In the genomic region with DNA sequence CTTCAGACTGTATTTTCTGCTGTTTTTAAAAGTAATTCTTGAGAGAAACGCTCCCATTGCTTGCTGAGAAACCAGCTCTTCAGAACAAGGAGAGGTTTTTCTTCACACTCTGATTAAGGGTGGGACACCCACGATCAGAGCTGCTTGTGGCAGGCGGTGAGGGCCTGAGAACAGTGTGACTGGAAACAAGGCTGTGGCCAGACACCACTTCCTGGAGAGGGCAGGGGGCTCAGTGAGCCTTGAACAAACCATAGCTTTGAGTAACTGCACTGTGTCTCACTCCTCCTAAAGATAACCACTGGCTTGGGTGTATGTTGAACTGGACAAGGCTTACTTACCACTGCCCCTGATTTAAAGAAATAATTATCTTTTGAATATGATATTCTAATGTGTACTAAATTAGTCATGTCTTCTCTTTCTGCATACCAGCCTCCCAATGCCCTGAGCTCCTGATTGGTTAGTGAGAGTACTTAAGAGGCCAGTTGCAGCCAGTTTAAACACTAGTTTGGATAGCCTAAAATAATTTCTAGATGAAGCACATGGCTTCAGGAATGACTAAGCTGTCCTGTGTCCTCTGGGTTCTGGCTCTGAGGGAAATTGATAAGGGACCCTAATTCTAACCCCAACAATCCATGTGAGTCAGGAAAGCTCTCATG, we compare ENCODE assay signal across 8 cellular contexts. TPM values are rescaled to one million over a fixed set of nuclear protein-coding genes. Genes with fewer than 3 reads are reported as not detected.
A peak's percentile ranks its signal among the peaks of the same experiment; 100 is the strongest.
DNase-seq lines count a peak whose midpoint lies in the region; ATAC-seq and TF ChIP-seq lines count a peak whose summit lies in the region.

No MANE protein-coding gene starts in this region.

- peak; percentile 81 for DNase-seq in activated CD8-positive, alpha-beta T cell treated with anti-CD3 and anti-CD28 coated beads, Interleukin-2, amount 10 ng/mL, durations not matched to agents 7 days and 5 days
- peak; percentile 60 for DNase-seq in natural killer cell
- no peak for DNase-seq in NCI-H146 treated with DMSO at 0.1 percent for 48 hours (lab: John Stamatoyannopoulos, UW; ENCODE audit: unreplicated experiment)
- no peak for DNase-seq in T1000 (lab: John Stamatoyannopoulos, UW)
- DNase-seq in NCI-H2171 treated with DMSO at 0.1 percent for 48 hours (lab: John Stamatoyannopoulos, UW) = no peak
- DNase-seq in coronary artery (ENCODE audit: low spot score) = no peak

- ATAC-seq in GM19043 (IDR thresholded peaks at IDR 0.05; ENCODE audit: low read depth, unreplicated experiment) (peak; percentile 80), HG03039 (IDR thresholded peaks at IDR 0.05; ENCODE audit: unreplicated experiment) (peak; percentile 70), natural killer cell (peak; percentile 85 to 99 (median 95))
- ATAC-seq in activated CD8-positive, alpha-beta T cell treated with anti-CD3 and anti-CD28 coated beads, Interleukin-2, amount 10 ng/mL, durations not matched to agents 7 days and 5 days = peak; percentile 97

- H3K9me3 Mint-ChIP-seq in activated CD8-positive, alpha-beta T cell treated with anti-CD3 and anti-CD28 coated beads, Interleukin-2, amount 10 ng/mL, durations not matched to agents 7 days and 5 days (ENCODE audit: insufficient read depth) = peaks cover 4% of the 10 kb centered on the region
- H3K9me3 Mint-ChIP-seq in natural killer cell = no peaks in the 10 kb centered on the region

- peaks cover 59% of the 10 kb centered on the region for H3K4me1 Mint-ChIP-seq in activated CD8-positive, alpha-beta T cell treated with anti-CD3 and anti-CD28 coated beads, Interleukin-2, amount 10 ng/mL, durations not matched to agents 7 days and 5 days (ENCODE audit: low read depth)
- peaks cover 41 to 55% of the 10 kb centered on the region in 2 donors for H3K4me1 Mint-ChIP-seq in natural killer cell

- TF ChIP-seq CTCF in natural killer cell (IDR thresholded peaks at IDR 0.05) (no peak), coronary artery (IDR thresholded peaks at IDR 0.05) (no peak)

- POLR2A ChIA-PET in activated CD8-positive, alpha-beta T cell treated with anti-CD3 and anti-CD28 coated beads, Interleukin-2, amount 10 ng/mL, durations not matched to agents 7 days and 5 days (lab: Charles Lee) = interaction anchor here (0.6 to 1.0 kb wide), 2 partner anchors 26 to 1699 kb away, joined by 3 to 4 read pairs; no protein-coding TSS in a partner anchor

- H3K27ac Mint-ChIP-seq in activated CD8-positive, alpha-beta T cell treated with anti-CD3 and anti-CD28 coated beads, Interleukin-2, amount 10 ng/mL, durations not matched to agents 7 days and 5 days = peak overlapping the region; percentile 64
- H3K27ac Mint-ChIP-seq in natural killer cell = peak overlapping the region; percentile 63 to 78

- peak overlapping the region in 1 of 2 donors; percentile 46 for H3K27ac ChIP-seq in coronary artery

- CTCF ChIA-PET in activated CD8-positive, alpha-beta T cell treated with anti-CD3 and anti-CD28 coated beads, Interleukin-2, amount 10 ng/mL, durations not matched to agents 7 days and 5 days (lab: Charles Lee) = interaction anchor here (0.8 to 1.6 kb wide), 4 partner anchors 11 to 163 kb away, joined by 3 to 4 read pairs (median 4); no protein-coding TSS in a partner anchor

- intact Hi-C loops in natural killer cell (cut with micrococcal nuclease) = loop anchor here (1.0 kb wide), 2 partner anchors 13 to 163 kb away; no protein-coding TSS in a partner anchor

- H3K27me3 Mint-ChIP-seq in activated CD8-positive, alpha-beta T cell treated with anti-CD3 and anti-CD28 coated beads, Interleukin-2, amount 10 ng/mL, durations not matched to agents 7 days and 5 days (ENCODE audit: low read depth) = no peaks in the 10 kb centered on the region
- H3K27me3 Mint-ChIP-seq in natural killer cell (ENCODE audit: low read depth in 2 of 2) = peaks cover 9 to 25% of the 10 kb centered on the region in 2 donors

- H3K4me3 Mint-ChIP-seq in activated CD8-positive, alpha-beta T cell treated with anti-CD3 and anti-CD28 coated beads, Interleukin-2, amount 10 ng/mL, durations not matched to agents 7 days and 5 days = no peak overlapping the region
- H3K4me3 Mint-ChIP-seq in natural killer cell = peak overlapping the region; percentile 64

- H3K36me3 Mint-ChIP-seq in activated CD8-positive, alpha-beta T cell treated with anti-CD3 and anti-CD28 coated beads, Interleukin-2, amount 10 ng/mL, durations not matched to agents 7 days and 5 days (ENCODE audit: low read depth) = peaks cover 62% of the 10 kb centered on the region
- H3K36me3 Mint-ChIP-seq in natural killer cell = no peaks in the 10 kb centered on the region

- H3K4me3 ChIP-seq in coronary artery = no peak overlapping the region

RNA-seq across cellular contexts. Expression of a gene that starts 3.7 kb away (rescaled TPM):
- under 1 TPM; 0.37 to 0.53 TPM for total RNA-seq in activated CD8-positive, alpha-beta T cell treated with anti-CD3 and anti-CD28 coated beads, Interleukin-2, amount 10 ng/mL, durations not matched to agents 7 days and 5 days
- total RNA-seq in natural killer cell = 1 to 10 TPM in 1 of 3 donors, under 1 TPM in 2; 0.77 to 1.3 (median 0.80) TPM

RNA-seq across cellular contexts. Expression of a gene that starts 31.5 kb away (rescaled TPM):
- total RNA-seq in activated CD8-positive, alpha-beta T cell treated with anti-CD3 and anti-CD28 coated beads, Interleukin-2, amount 10 ng/mL, durations not matched to agents 7 days and 5 days = 1 to 10 TPM; 1.1 to 1.3 TPM
- total RNA-seq in natural killer cell = 1 to 10 TPM in 1 of 3 donors, under 1 TPM in 2; 0.61 to 6.0 (median 0.68) TPM

Comparison
In these comparisons a context has a peak if more than half of its experiments do, and no peak if none do; other contexts are left out.
1. DNase-seq: peak in activated CD8-positive, alpha-beta T cell treated with anti-CD3 and anti-CD28 coated beads, Interleukin-2, amount 10 ng/mL, durations not matched to agents 7 days and 5 days (single experiment) and natural killer cell (single experiment); none in NCI-H146 treated with DMSO at 0.1 percent for 48 hours (single experiment), T1000 (single experiment), NCI-H2171 treated with DMSO at 0.1 percent for 48 hours (single experiment) and coronary artery (single experiment).
2. Peak in every context shown above with its lines, with median percentiles within 50 percentile points of each other: ATAC-seq.